16 cellular contexts compared by ENCODE assay signal in genomic region chr15:74042603-74043424, GRCh38. TPM values are rescaled to one million over a fixed set of nuclear protein-coding genes. Genes with fewer than 3 reads are reported as not detected.
"Had no signal": no experiment of that assay in that cellular context is flagged by ENCODE, and none has a peak within 500 bp of the region (broad histone marks: within the 10 kb centered on the region; RNA-seq: fewer than 3 reads in every experiment).

No MANE protein-coding gene starts in this region.

- H3K4me1 Mint-ChIP-seq: activated CD4-positive, alpha-beta T cell treated with anti-CD3 and anti-CD28 coated beads, Interleukin-2, amount 10 ng/mL, durations not matched to agents 24 days and 14 days had no signal

- H3K36me3 ChIP-seq: brain microvascular endothelial cell had no signal

- H3K36me3 Mint-ChIP-seq: activated naive CD8-positive, alpha-beta T cell had no signal

- ATAC-seq: gastrocnemius medialis, T-helper 17 cell, WTC11 had no signal

- H3K4me3 Mint-ChIP-seq: activated CD4-positive, alpha-beta T cell treated with anti-CD3 and anti-CD28 coated beads, Interleukin-2, amount 10 ng/mL, durations not matched to agents 24 days and 14 days; activated naive CD8-positive, alpha-beta T cell; T-helper 17 cell; WTC11 had no signal

- H3K27me3 Mint-ChIP-seq: activated CD4-positive, alpha-beta T cell treated with anti-CD3 and anti-CD28 coated beads, Interleukin-2, amount 10 ng/mL, durations not matched to agents 24 days and 14 days; activated naive CD8-positive, alpha-beta T cell; T-helper 17 cell had no signal

- H3K4me3 ChIP-seq: gastrocnemius medialis, skin epidermis, thyroid gland had no signal

- H3K27me3 ChIP-seq: brain microvascular endothelial cell, gastrocnemius medialis, thyroid gland had no signal

- H3K9me3 ChIP-seq: gastrocnemius medialis, thyroid gland had no signal

- DNase-seq: activated CD4-positive, alpha-beta T cell treated with anti-CD3 and anti-CD28 coated beads, Interleukin-2, amount 10 ng/mL, durations not matched to agents 24 days and 14 days; activated CD8-positive, alpha-beta memory T cell treated with anti-CD3 and anti-CD28 coated beads for 24 hours; amygdala; brain microvascular endothelial cell; effector memory CD4-positive, alpha-beta T cell; gastrocnemius medialis; retina; stimulated activated CD4-positive, alpha-beta T cell treated with anti-CD3 and anti-CD28 coated beads, Interleukin-4, amount 100 ng/mL, for 4 hours; T-helper 17 cell; thyroid gland had no signal

- H3K27ac Mint-ChIP-seq: activated CD4-positive, alpha-beta T cell treated with anti-CD3 and anti-CD28 coated beads, Interleukin-2, amount 10 ng/mL, durations not matched to agents 24 days and 14 days; activated naive CD8-positive, alpha-beta T cell; activated T-helper 2 cell treated with anti-CD3 and anti-CD28 coated beads, Interferon-gamma antibody, Interleukin-2, Interleukin-4, amounts not matched to agents 10 μg/mL and 5 μg/mL and 100 μg/mL, durations not matched to agents 14 hours and 24 hours and 36 hours; T-helper 17 cell; WTC11 had no signal

- H3K9me3 Mint-ChIP-seq: activated CD4-positive, alpha-beta T cell treated with anti-CD3 and anti-CD28 coated beads, Interleukin-2, amount 10 ng/mL, durations not matched to agents 24 days and 14 days; activated T-helper 2 cell treated with anti-CD3 and anti-CD28 coated beads, Interferon-gamma antibody, Interleukin-2, Interleukin-4, amounts not matched to agents 10 μg/mL and 5 μg/mL and 100 μg/mL, durations not matched to agents 14 hours and 24 hours and 36 hours; WTC11 had no signal

- H3K27ac ChIP-seq: brain microvascular endothelial cell, epithelial cell of prostate had no signal

RNA-seq across cellular contexts. Expression of gene GOLGA6A, which starts 39.5 kb away (rescaled TPM):
- total RNA-seq: activated CD4-positive, alpha-beta T cell treated with anti-CD3 and anti-CD28 coated beads, Interleukin-2, amount 10 ng/mL, durations not matched to agents 24 days and 14 days; activated T-helper 2 cell treated with anti-CD3 and anti-CD28 coated beads, Interferon-gamma antibody, Interleukin-2, Interleukin-4, amounts not matched to agents 10 μg/mL and 5 μg/mL and 100 μg/mL, durations not matched to agents 14 hours and 24 hours and 36 hours had no signal
- polyA plus RNA-seq: keratinocyte had no signal
